Comparison of ENCODE assay signal across 1 cellular context in the genomic region with DNA sequence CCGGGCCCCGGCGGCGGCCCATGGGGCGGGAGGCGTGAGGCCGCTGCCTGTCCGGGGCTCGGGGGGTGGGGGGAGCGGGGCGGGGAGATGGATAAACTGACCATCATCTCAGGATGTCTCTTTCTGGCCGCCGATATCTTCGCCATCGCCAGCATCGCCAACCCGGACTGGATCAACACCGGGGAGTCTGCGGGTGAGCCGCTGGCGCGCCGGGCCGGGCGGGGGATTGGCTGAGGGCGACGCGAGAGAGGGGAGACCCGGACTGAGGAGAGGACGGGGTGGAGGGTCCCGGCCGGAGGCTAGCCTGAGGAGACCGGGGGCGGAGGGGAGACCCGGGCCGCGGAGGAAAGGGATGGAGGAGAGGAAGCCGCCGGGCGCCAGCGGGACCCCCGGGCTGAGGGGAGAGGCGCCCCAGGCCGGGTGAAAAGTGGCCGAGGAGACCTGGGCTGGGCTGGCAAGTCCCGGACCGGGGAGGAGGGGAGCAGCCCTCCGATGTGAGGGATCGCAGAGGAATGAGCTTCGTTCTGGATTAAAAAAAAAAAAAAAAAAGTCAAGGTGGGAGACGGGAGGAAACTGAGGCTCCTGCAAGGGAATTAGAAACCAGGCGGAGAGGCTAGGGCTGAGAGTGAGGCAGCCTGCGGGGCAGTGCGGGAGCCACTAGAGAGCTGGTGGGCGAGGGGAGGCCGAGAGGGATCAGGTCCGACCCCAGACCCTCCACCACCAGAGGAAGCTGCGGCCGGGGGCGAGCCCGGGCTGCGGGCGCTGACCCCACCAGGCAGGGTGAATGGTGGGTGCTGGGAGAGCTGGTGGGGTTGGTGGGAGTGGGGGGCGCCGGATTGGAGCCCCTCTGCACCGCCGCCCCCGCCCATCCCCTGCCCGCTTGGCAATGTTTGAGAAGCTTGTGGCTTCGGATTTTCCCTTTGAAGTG.
TF ChIP-seq lines count a peak whose summit lies in the region.

No MANE protein-coding gene starts in this region.

TF ChIP-seq in HCT116, 20 proteins besides CTCF, POLR2A, EP300 and RAD21 (continued from another document):
- TF ChIP-seq, protein P1, sequence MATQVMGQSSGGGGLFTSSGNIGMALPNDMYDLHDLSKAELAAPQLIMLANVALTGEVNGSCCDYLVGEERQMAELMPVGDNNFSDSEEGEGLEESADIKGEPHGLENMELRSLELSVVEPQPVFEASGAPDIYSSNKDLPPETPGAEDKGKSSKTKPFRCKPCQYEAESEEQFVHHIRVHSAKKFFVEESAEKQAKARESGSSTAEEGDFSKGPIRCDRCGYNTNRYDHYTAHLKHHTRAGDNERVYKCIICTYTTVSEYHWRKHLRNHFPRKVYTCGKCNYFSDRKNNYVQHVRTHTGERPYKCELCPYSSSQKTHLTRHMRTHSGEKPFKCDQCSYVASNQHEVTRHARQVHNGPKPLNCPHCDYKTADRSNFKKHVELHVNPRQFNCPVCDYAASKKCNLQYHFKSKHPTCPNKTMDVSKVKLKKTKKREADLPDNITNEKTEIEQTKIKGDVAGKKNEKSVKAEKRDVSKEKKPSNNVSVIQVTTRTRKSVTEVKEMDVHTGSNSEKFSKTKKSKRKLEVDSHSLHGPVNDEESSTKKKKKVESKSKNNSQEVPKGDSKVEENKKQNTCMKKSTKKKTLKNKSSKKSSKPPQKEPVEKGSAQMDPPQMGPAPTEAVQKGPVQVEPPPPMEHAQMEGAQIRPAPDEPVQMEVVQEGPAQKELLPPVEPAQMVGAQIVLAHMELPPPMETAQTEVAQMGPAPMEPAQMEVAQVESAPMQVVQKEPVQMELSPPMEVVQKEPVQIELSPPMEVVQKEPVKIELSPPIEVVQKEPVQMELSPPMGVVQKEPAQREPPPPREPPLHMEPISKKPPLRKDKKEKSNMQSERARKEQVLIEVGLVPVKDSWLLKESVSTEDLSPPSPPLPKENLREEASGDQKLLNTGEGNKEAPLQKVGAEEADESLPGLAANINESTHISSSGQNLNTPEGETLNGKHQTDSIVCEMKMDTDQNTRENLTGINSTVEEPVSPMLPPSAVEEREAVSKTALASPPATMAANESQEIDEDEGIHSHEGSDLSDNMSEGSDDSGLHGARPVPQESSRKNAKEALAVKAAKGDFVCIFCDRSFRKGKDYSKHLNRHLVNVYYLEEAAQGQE (IDR thresholded peaks at IDR 0.05; ENCODE audit: low read depth): no peak
- TF ChIP-seq EZH2 (IDR thresholded peaks at IDR 0.05): no peak
- TF ChIP-seq JUND (IDR thresholded peaks at IDR 0.05): no peak
- TF ChIP-seq ZFX (IDR thresholded peaks at IDR 0.05): no peak
- no peak for TF ChIP-seq TCF7L2 (IDR thresholded peaks at IDR 0.05; ENCODE audit: borderline replicate concordance, extremely low read depth, insufficient read depth, insufficient read length)
- TF ChIP-seq SIN3A (IDR thresholded peaks at IDR 0.05; ENCODE audit: low read depth): no peak
